In the genomic region with DNA sequence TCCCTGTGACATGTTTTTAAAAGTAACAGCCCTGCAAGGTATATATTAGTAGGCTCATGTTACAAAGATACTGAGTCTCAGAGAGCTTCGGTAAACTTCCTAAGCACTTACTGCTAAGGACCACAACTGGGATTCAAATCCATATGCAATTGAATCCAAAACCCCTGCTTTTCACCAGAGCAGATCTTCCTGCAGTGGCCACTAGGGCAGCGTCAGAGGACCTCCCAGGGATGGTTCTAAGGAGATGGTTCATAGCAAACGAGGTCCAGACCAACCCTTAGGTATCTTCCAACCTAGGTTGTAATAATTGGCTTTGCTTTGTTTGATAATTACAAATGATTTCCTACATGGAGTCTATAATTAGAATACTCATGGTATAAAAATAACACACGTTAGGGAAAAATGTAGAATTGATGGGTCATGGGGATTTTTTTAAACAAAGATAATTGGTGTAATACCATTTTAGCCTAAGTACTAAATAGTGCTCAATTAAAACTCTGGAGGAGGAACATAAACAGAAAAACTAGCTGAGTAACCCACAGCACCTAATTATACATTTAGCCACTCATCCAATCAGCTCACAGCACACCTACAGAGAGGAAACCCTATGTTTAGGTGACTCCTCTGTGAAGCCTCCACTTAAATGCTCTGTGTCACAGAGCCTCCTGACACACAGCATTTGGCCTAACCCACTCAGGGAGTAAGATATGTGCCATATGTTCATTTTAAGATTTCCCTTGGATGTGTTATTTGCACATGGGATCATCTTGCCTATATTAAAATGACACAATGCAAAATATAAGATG, we compare ENCODE assay signal across 9 cellular contexts. TPM values are rescaled to one million over a fixed set of nuclear protein-coding genes. Genes with fewer than 3 reads are reported as not detected.
A peak's percentile ranks its signal among the peaks of the same experiment; 100 is the strongest.
DNase-seq lines count a peak whose midpoint lies in the region; ATAC-seq and TF ChIP-seq lines count a peak whose summit lies in the region.
"Had no signal": no experiment of that assay in that cellular context is flagged by ENCODE, and none has a peak within 500 bp of the region (broad histone marks: within the 10 kb centered on the region; RNA-seq: fewer than 3 reads in every experiment).

No MANE protein-coding gene starts in this region.

- H3K4me1 ChIP-seq in heart left ventricle: peaks cover 0 to 58% (median 0%) of the 10 kb centered on the region in 12 donors

- WGBS in heart left ventricle, 4 donors: 63 to 64% (median 64%) methylated on average over 4 of the region's 4 CpGs

- H3K9me3 Mint-ChIP-seq in type B pancreatic cell: peaks cover 2% of the 10 kb centered on the region

- H3K27me3 ChIP-seq in heart left ventricle: no peaks in the 10 kb centered on the region

- H3K27ac Mint-ChIP-seq in type B pancreatic cell: peak overlapping the region; percentile 94

- H3K36me3 ChIP-seq in heart left ventricle: no peaks in the 10 kb centered on the region

- ATAC-seq in heart left ventricle (no peak), Right ventricle myocardium inferior (no peak), GM21423 (IDR thresholded peaks at IDR 0.05; ENCODE audit: unreplicated experiment) (no peak), left colon (no peak)

- TF ChIP-seq CTCF in heart left ventricle (IDR thresholded peaks at IDR 0.05) (peak in 7 of 12 donors; percentile 4 to 30 (median 21)), epithelial cell of esophagus (IDR thresholded peaks at IDR 0.05; ENCODE audit: insufficient read depth, low read depth, low read length, missing control alignments) (peak; percentile 27), type B pancreatic cell (conservative IDR thresholded peaks at IDR 0.05) (peak; percentile 63)

- DNase-seq in heart left ventricle (no peak), Right ventricle myocardium inferior (ENCODE audit: missing footprints) (no peak), NCI-H748 (lab: John Stamatoyannopoulos, UW; ENCODE audit: unreplicated experiment) (peak; percentile 86), epithelial cell of esophagus (ENCODE audit: low read depth) (no peak), type B pancreatic cell (ENCODE audit: extremely low spot score, unreplicated experiment) (no peak), medulla oblongata (ENCODE audit: extremely low spot score) (no peak), left colon (no peak)
- DNase-seq: DMS79 treated with DMSO at 0.1 percent for 48 hours had no signal

- intact Hi-C loops in heart left ventricle (cut with DNase I) (loop anchor here in 1 of 10 donors (5.0 kb wide), 1 partner anchor 35 kb away; no protein-coding TSS in a partner anchor), Right ventricle myocardium inferior (cut with DNase I) (no loop called here), left colon (cut with DNase I, micrococcal nuclease) (no loop called here)

- no peak overlapping the region for H3K27ac ChIP-seq in heart left ventricle

- H3K4me3 Mint-ChIP-seq in type B pancreatic cell: no peak overlapping the region

- no peaks in the 10 kb centered on the region for H3K36me3 Mint-ChIP-seq in type B pancreatic cell

- no peaks in the 10 kb centered on the region for H3K9me3 ChIP-seq in heart left ventricle

- H3K27me3 Mint-ChIP-seq in type B pancreatic cell: no peaks in the 10 kb centered on the region

- no peak overlapping the region for H3K4me3 ChIP-seq in heart left ventricle
- no peak overlapping the region for H3K4me3 ChIP-seq in epithelial cell of esophagus (ENCODE audit: low read length)

- no peak for TF ChIP-seq POLR2A in heart left ventricle (IDR thresholded peaks at IDR 0.05)

- peaks cover 37% of the 10 kb centered on the region for H3K4me1 Mint-ChIP-seq in type B pancreatic cell (ENCODE audit: unreplicated experiment)

RNA-seq across cellular contexts. Expression of a gene that starts 10.0 kb away (rescaled TPM):
- 100 to 1,000 TPM; 373 to 748 (median 549) TPM for total RNA-seq in heart left ventricle
- polyA plus RNA-seq in heart left ventricle: 100 to 1,000 TPM; 179 to 396 TPM
- 461 TPM for total RNA-seq in Right ventricle myocardium inferior
- 239 and 388 TPM in 2 replicates for total RNA-seq in type B pancreatic cell (ENCODE audit: low replicate concordance)
- 100 to 1,000 TPM; 399 TPM for total RNA-seq in left colon
